Comparison of ENCODE assay signal across 32 cellular contexts in genomic region chr3:190279690-190280089, GRCh38. TPM values are rescaled to one million over a fixed set of nuclear protein-coding genes. Genes with fewer than 3 reads are reported as not detected.
"Had no signal": no experiment of that assay in that cellular context is flagged by ENCODE, and none has a peak within 500 bp of the region (broad histone marks: within the 10 kb centered on the region; RNA-seq: fewer than 3 reads in every experiment).

No MANE protein-coding gene starts in this region.

- H3K4me3 Mint-ChIP-seq: activated CD4-positive, alpha-beta memory T cell treated with anti-CD3 and anti-CD28 coated beads, Interleukin-2, amount 10 ng/mL, durations not matched to agents 7 days and 5 days; activated CD4-positive, alpha-beta T cell treated with anti-CD3 and anti-CD28 coated beads, Interleukin-2, amount 10 ng/mL, durations not matched to agents 7 days and 5 days; activated naive CD4-positive, alpha-beta T cell treated with anti-CD3 and anti-CD28 coated beads, Interleukin-2, amount 50 U/mL, for 24 hours; activated naive CD8-positive, alpha-beta T cell treated with anti-CD3 and anti-CD28 coated beads, Interleukin-2, amount 50 U/mL, for 24 hours; activated T-cell treated with anti-CD3 and anti-CD28 coated beads, Interleukin-2, amount 50 U/mL, for 4 hours; effector memory CD8-positive, alpha-beta T cell; nephron; stimulated activated memory B cell treated with anti-CD40 and anti-IgM and Interleukin-4, amounts not matched to agents 10 μg/mL and 1 μg/mL and 100 μg/mL, for 72 hours; T-helper 17 cell had no signal

- H3K27me3 ChIP-seq: dorsolateral prefrontal cortex, gastroesophageal sphincter, heart left ventricle, neutrophil, stomach, tibial artery, upper lobe of right lung had no signal

- H3K27ac Mint-ChIP-seq: activated CD4-positive, alpha-beta memory T cell treated with anti-CD3 and anti-CD28 coated beads, Interleukin-2, amount 10 ng/mL, durations not matched to agents 7 days and 5 days; activated CD4-positive, alpha-beta T cell treated with anti-CD3 and anti-CD28 coated beads, Interleukin-2, amount 10 ng/mL, durations not matched to agents 7 days and 5 days; activated naive CD8-positive, alpha-beta T cell treated with anti-CD3 and anti-CD28 coated beads, Interleukin-2, amount 50 U/mL, for 24 hours; activated T-helper 2 cell treated with anti-CD3 and anti-CD28 coated beads, Interferon-gamma antibody, Interleukin-2, Interleukin-4, amounts not matched to agents 10 μg/mL and 5 μg/mL and 100 μg/mL, durations not matched to agents 14 hours and 24 hours and 36 hours; effector memory CD8-positive, alpha-beta T cell; nephron; progenitor cell of endocrine pancreas; stimulated activated memory B cell treated with anti-CD40 and anti-IgM and Interleukin-4, amounts not matched to agents 10 μg/mL and 1 μg/mL and 100 μg/mL, for 72 hours; T-helper 17 cell had no signal

- H3K4me1 ChIP-seq: gastroesophageal sphincter, stomach, tibial artery had no signal

- H3K9me3 Mint-ChIP-seq: activated CD4-positive, alpha-beta memory T cell treated with anti-CD3 and anti-CD28 coated beads, Interleukin-2, amount 10 ng/mL, durations not matched to agents 7 days and 5 days; effector memory CD8-positive, alpha-beta T cell had no signal

- ATAC-seq: activated naive CD8-positive, alpha-beta T cell treated with anti-CD3 and anti-CD28 coated beads, Interleukin-2, amount 50 U/mL, for 24 hours; activated T-cell treated with anti-CD3 and anti-CD28 coated beads, Interleukin-2, amount 50 U/mL, for 4 hours; effector memory CD8-positive, alpha-beta T cell; gastroesophageal sphincter; left lobe of liver; SK-N-SH treated with all-trans-retinoic acid at 6 μM for 48 hours; stimulated activated memory B cell treated with anti-CD40 and anti-IgM and Interleukin-4, amounts not matched to agents 10 μg/mL and 1 μg/mL and 100 μg/mL, for 72 hours; T-helper 17 cell; upper lobe of right lung had no signal

- H3K27ac ChIP-seq: coronary artery, dorsolateral prefrontal cortex, gastroesophageal sphincter, heart left ventricle, neutrophil, stomach, tibial artery, upper lobe of right lung, WERI-Rb-1 had no signal

- H3K9me3 ChIP-seq: gastroesophageal sphincter, neutrophil, stomach, tibial artery, upper lobe of right lung had no signal

- DNase-seq: activated CD4-positive, alpha-beta memory T cell treated with anti-CD3 and anti-CD28 coated beads, Interleukin-2, amount 10 ng/mL, durations not matched to agents 7 days and 5 days; activated CD4-positive, alpha-beta T cell treated with anti-CD3 and anti-CD28 coated beads for 1 hour; activated CD4-positive, alpha-beta T cell treated with anti-CD3 and anti-CD28 coated beads, Interleukin-2, amount 10 ng/mL, durations not matched to agents 7 days and 5 days; activated naive CD8-positive, alpha-beta T cell treated with anti-CD3 and anti-CD28 coated beads, Interleukin-2, amount 50 U/mL, for 24 hours; activated T-cell treated with anti-CD3 and anti-CD28 coated beads, Interleukin-2, amount 50 U/mL, for 4 hours; amygdala; cerebellar nuclear complex; dorsolateral prefrontal cortex; effector memory CD8-positive, alpha-beta T cell; heart left ventricle; kidney; stimulated activated CD4-positive, alpha-beta T cell treated with anti-CD3 and anti-CD28 coated beads, Interleukin-1b, Interleukin-23, amount 100 ng/mL, for 48 hours; stimulated activated CD4-positive, alpha-beta T cell treated with anti-CD3 and anti-CD28 coated beads, Interleukin-4, amount 100 ng/mL, for 4 hours; stimulated activated CD8-positive, alpha-beta memory T cell treated with anti-CD3 and anti-CD28 coated beads, Interleukin-4, amount 100 ng/mL, for 48 hours; stomach; T-helper 17 cell; T1000; tibial artery; upper lobe of right lung; WERI-Rb-1 had no signal

- H3K4me1 Mint-ChIP-seq: activated CD4-positive, alpha-beta memory T cell treated with anti-CD3 and anti-CD28 coated beads, Interleukin-2, amount 10 ng/mL, durations not matched to agents 7 days and 5 days; activated CD4-positive, alpha-beta T cell treated with anti-CD3 and anti-CD28 coated beads, Interleukin-2, amount 10 ng/mL, durations not matched to agents 7 days and 5 days; activated naive CD4-positive, alpha-beta T cell treated with anti-CD3 and anti-CD28 coated beads, Interleukin-2, amount 50 U/mL, for 24 hours; activated naive CD8-positive, alpha-beta T cell treated with anti-CD3 and anti-CD28 coated beads, Interleukin-2, amount 50 U/mL, for 24 hours; nephron; stimulated activated memory B cell treated with anti-CD40 and anti-IgM and Interleukin-4, amounts not matched to agents 10 μg/mL and 1 μg/mL and 100 μg/mL, for 72 hours; T-helper 17 cell had no signal

- H3K27me3 Mint-ChIP-seq: activated CD4-positive, alpha-beta memory T cell treated with anti-CD3 and anti-CD28 coated beads, Interleukin-2, amount 10 ng/mL, durations not matched to agents 7 days and 5 days; activated naive CD4-positive, alpha-beta T cell treated with anti-CD3 and anti-CD28 coated beads, Interleukin-2, amount 50 U/mL, for 24 hours; activated naive CD8-positive, alpha-beta T cell treated with anti-CD3 and anti-CD28 coated beads, Interleukin-2, amount 50 U/mL, for 24 hours; stimulated activated memory B cell treated with anti-CD40 and anti-IgM and Interleukin-4, amounts not matched to agents 10 μg/mL and 1 μg/mL and 100 μg/mL, for 72 hours; T-helper 17 cell had no signal

- H3K36me3 ChIP-seq: gastroesophageal sphincter, heart left ventricle, neutrophil, stomach, tibial artery, upper lobe of right lung, WERI-Rb-1 had no signal

- H3K36me3 Mint-ChIP-seq: stimulated activated memory B cell treated with anti-CD40 and anti-IgM and Interleukin-4, amounts not matched to agents 10 μg/mL and 1 μg/mL and 100 μg/mL, for 72 hours had no signal

- H3K4me3 ChIP-seq: coronary artery, dorsolateral prefrontal cortex, gastroesophageal sphincter, heart left ventricle, lung, smooth muscle cell, stomach, tibial artery, upper lobe of right lung had no signal

RNA-seq across cellular contexts. Expression of gene CLDN1, which starts 42.6 kb away (rescaled TPM):
- total RNA-seq: activated CD4-positive, alpha-beta memory T cell treated with anti-CD3 and anti-CD28 coated beads, Interleukin-2, amount 10 ng/mL, durations not matched to agents 7 days and 5 days; activated CD4-positive, alpha-beta T cell treated with anti-CD3 and anti-CD28 coated beads, Interleukin-2, amount 10 ng/mL, durations not matched to agents 7 days and 5 days; T-helper 17 cell had no signal
